22 cellular contexts compared by ENCODE assay signal in the genomic region with DNA sequence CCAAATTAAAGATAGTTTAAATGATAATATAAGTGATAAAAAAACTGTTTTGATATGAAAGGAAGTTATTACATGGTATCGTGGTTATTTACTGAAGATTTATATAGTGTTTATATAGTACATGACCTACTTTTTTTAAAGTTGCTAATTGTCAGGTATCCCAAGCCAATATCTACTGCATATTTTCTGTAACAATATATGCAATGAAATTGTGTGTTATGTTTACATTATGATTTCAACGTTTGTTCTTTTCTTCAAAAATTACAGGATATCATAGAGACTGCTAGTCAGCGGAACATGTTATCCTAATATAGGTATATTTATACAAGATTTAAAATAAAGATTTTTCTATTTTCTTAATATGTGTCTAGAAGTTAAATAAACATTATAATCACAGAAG.
"Had no signal": no experiment of that assay in that cellular context is flagged by ENCODE, and none has a peak within 500 bp of the region (broad histone marks: within the 10 kb centered on the region; RNA-seq: fewer than 3 reads in every experiment).

No MANE protein-coding gene starts in this region.

- H3K36me3 ChIP-seq: adrenal gland, WERI-Rb-1 had no signal

- H3K27ac ChIP-seq: adrenal gland, body of pancreas, SK-N-MC, WERI-Rb-1 had no signal

- DNase-seq: activated CD4-positive, alpha-beta memory T cell treated with anti-CD3 and anti-CD28 coated beads, Interleukin-2, amount 10 ng/mL, durations not matched to agents 7 days and 5 days; activated CD4-positive, alpha-beta T cell treated with anti-CD3 and anti-CD28 coated beads for 36 hours; activated CD4-positive, alpha-beta T cell treated with anti-CD3 and anti-CD28 coated beads, Interleukin-2, amount 50 U/mL, for 1 hour; activated gamma-delta T cell treated with Interleukin-2 at 50 U/mL for 16 hours; activated naive CD4-positive, alpha-beta T cell treated with anti-CD3 and anti-CD28 coated beads, Interleukin-2, amount 10 ng/mL, durations not matched to agents 7 days and 5 days; activated naive CD8-positive, alpha-beta T cell treated with anti-CD3 and anti-CD28 coated beads, Interleukin-2, amount 10 ng/mL, durations not matched to agents 7 days and 5 days; activated T-cell treated with anti-CD3 and anti-CD28 coated beads, Interleukin-2, amount 50 U/mL, for 72 hours; adrenal gland; aorta; body of pancreas; central memory CD4-positive, alpha-beta T cell; MM.1S; NCI-H1105; NCI-H1436; NCI-H1694 treated with DMSO at 0.1 percent for 48 hours; NCI-H2029 treated with DMSO at 0.1 percent for 48 hours; NCI-H345; NCI-H510A treated with DMSO at 0.1 percent for 48 hours; T-helper 1 cell; WERI-Rb-1 had no signal

- H3K4me1 ChIP-seq: adrenal gland, body of pancreas had no signal

- H3K27me3 ChIP-seq: adrenal gland, body of pancreas had no signal

- ATAC-seq: activated CD4-positive, alpha-beta T cell treated with anti-CD3 and anti-CD28 coated beads for 36 hours; activated T-cell treated with anti-CD3 and anti-CD28 coated beads, Interleukin-2, amount 50 U/mL, for 72 hours; body of pancreas; Right ventricle myocardium inferior had no signal

- H3K9me3 ChIP-seq: adrenal gland, body of pancreas had no signal

- H3K4me3 ChIP-seq: adrenal gland, body of pancreas, SK-N-MC had no signal
